In genomic region chr14:91660790-91661189, GRCh38 we compare ENCODE assay signal across 24 cellular contexts.
"Had no signal": no experiment of that assay in that cellular context is flagged by ENCODE, and none has a peak within 500 bp of the region (broad histone marks: within the 10 kb centered on the region; RNA-seq: fewer than 3 reads in every experiment).

No MANE protein-coding gene starts in this region.

- H3K9me3 Mint-ChIP-seq: natural killer cell treated with Interleukin-12 subunit alpha and Interleukin-12 subunit beta and Interleukin-15 and Interleukin-18, amount 100 ng/mL, for 72 hours; stimulated activated naive CD8-positive, alpha-beta T cell treated with anti-CD3 and anti-CD28 coated beads, Interleukin-15, Interleukin-2, amounts not matched to agents 100 ng/mL and 50 ng/mL, for 24 hours had no signal

- H3K27ac Mint-ChIP-seq: naive B cell; natural killer cell treated with Interleukin-12 subunit alpha and Interleukin-12 subunit beta and Interleukin-15 and Interleukin-18, amount 100 ng/mL, for 72 hours; progenitor cell of endocrine pancreas; stimulated activated naive B cell treated with anti-CD40 and anti-IgM and Interleukin-4, amounts not matched to agents 10 μg/mL and 1 μg/mL and 100 μg/mL, for 72 hours; stimulated activated naive CD8-positive, alpha-beta T cell treated with anti-CD3 and anti-CD28 coated beads, Interleukin-15, Interleukin-2, amounts not matched to agents 100 ng/mL and 50 ng/mL, for 24 hours had no signal

- H3K4me3 Mint-ChIP-seq: naive B cell; natural killer cell treated with Interleukin-12 subunit alpha and Interleukin-12 subunit beta and Interleukin-15 and Interleukin-18, amount 100 ng/mL, for 72 hours; stimulated activated naive B cell treated with anti-CD40 and anti-IgM and Interleukin-4, amounts not matched to agents 10 μg/mL and 1 μg/mL and 100 μg/mL, for 72 hours; stimulated activated naive CD8-positive, alpha-beta T cell treated with anti-CD3 and anti-CD28 coated beads, Interleukin-15, Interleukin-2, amounts not matched to agents 100 ng/mL and 50 ng/mL, for 24 hours had no signal

- H3K27me3 Mint-ChIP-seq: natural killer cell treated with Interleukin-12 subunit alpha and Interleukin-12 subunit beta and Interleukin-15 and Interleukin-18, amount 100 ng/mL, for 72 hours; progenitor cell of endocrine pancreas; stimulated activated naive CD8-positive, alpha-beta T cell treated with anti-CD3 and anti-CD28 coated beads, Interleukin-15, Interleukin-2, amounts not matched to agents 100 ng/mL and 50 ng/mL, for 24 hours had no signal

- DNase-seq: hippocampal formation; kidney glomerular epithelial cell; left cardiac atrium; left lung; lower lobe of right lung; mammary epithelial cell; mesenchymal stem cell; naive B cell; ovary; right lobe of liver; stimulated activated CD4-positive, alpha-beta T cell treated with anti-CD3 and anti-CD28 coated beads, Interleukin-12 subunit alpha, Interleukin-12 subunit beta, amount 100 ng/mL, for 4 hours; stimulated activated CD4-positive, alpha-beta T cell treated with anti-CD3 and anti-CD28 coated beads, Interleukin-15, amount 100 ng/mL, for 24 hours; stimulated activated CD4-positive, alpha-beta T cell treated with anti-CD3 and anti-CD28 coated beads, Interleukin-2, amount 100 ng/mL, for 24 hours; stimulated activated CD4-positive, alpha-beta T cell treated with anti-CD3 and anti-CD28 coated beads, Interleukin-4, amount 100 ng/mL, for 1 hour; stimulated activated naive B cell treated with anti-CD40 and anti-IgM and Interleukin-4, amounts not matched to agents 10 μg/mL and 1 μg/mL and 100 μg/mL, for 72 hours; tibial artery; trophoblast cell; upper lobe of right lung had no signal

- H3K9me3 ChIP-seq: left lung, lower lobe of right lung, ovary, right atrium auricular region, right lobe of liver, suprapubic skin, thoracic aorta, tibial artery, upper lobe of right lung had no signal

- ATAC-seq: left cardiac atrium; left lung; lower lobe of right lung; natural killer cell treated with Interleukin-12 subunit alpha and Interleukin-12 subunit beta and Interleukin-15 and Interleukin-18, amount 100 ng/mL, for 72 hours; right lobe of liver; stimulated activated naive B cell treated with anti-CD40 and anti-IgM and Interleukin-4, amounts not matched to agents 10 μg/mL and 1 μg/mL and 100 μg/mL, for 72 hours; upper lobe of right lung had no signal

- H3K4me3 ChIP-seq: left lung, lower lobe of right lung, ovary, right atrium auricular region, right lobe of liver, suprapubic skin, thoracic aorta, tibial artery, upper lobe of right lung had no signal

- H3K36me3 ChIP-seq: left lung, lower lobe of right lung, ovary, right atrium auricular region, right lobe of liver, suprapubic skin, thoracic aorta, tibial artery, upper lobe of right lung had no signal

- H3K4me1 Mint-ChIP-seq: naive B cell; stimulated activated naive B cell treated with anti-CD40 and anti-IgM and Interleukin-4, amounts not matched to agents 10 μg/mL and 1 μg/mL and 100 μg/mL, for 72 hours had no signal

- H3K27ac ChIP-seq: left lung, lower lobe of right lung, ovary, right atrium auricular region, right lobe of liver, suprapubic skin, thoracic aorta, tibial artery, upper lobe of right lung had no signal

- H3K4me1 ChIP-seq: left lung, lower lobe of right lung, right atrium auricular region, right lobe of liver, suprapubic skin, tibial artery, upper lobe of right lung had no signal

- H3K27me3 ChIP-seq: left lung, ovary, right atrium auricular region, right lobe of liver, suprapubic skin, tibial artery, upper lobe of right lung had no signal

- H3K36me3 Mint-ChIP-seq: naive B cell; natural killer cell treated with Interleukin-12 subunit alpha and Interleukin-12 subunit beta and Interleukin-15 and Interleukin-18, amount 100 ng/mL, for 72 hours; stimulated activated naive B cell treated with anti-CD40 and anti-IgM and Interleukin-4, amounts not matched to agents 10 μg/mL and 1 μg/mL and 100 μg/mL, for 72 hours had no signal
